ENCODE assay signal across 9 cellular contexts in genomic region chrX:130754353-130754752, GRCh38.
"Had no signal": no experiment of that assay in that cellular context is flagged by ENCODE, and none has a peak within 500 bp of the region (broad histone marks: within the 10 kb centered on the region; RNA-seq: fewer than 3 reads in every experiment).

No MANE protein-coding gene starts in this region.

- H3K4me3 Mint-ChIP-seq: HFFc6, IgD-negative memory B cell had no signal

- H3K27me3 Mint-ChIP-seq: IgD-negative memory B cell had no signal

- H3K36me3 Mint-ChIP-seq: IgD-negative memory B cell had no signal

- H3K9ac ChIP-seq: GM23248 had no signal

- DNase-seq: GM23248, GOT3, H7, HCEC 1CT, HFFc6, KG1 had no signal

- H3K9me3 Mint-ChIP-seq: HFFc6, IgD-negative memory B cell had no signal

- H3K27ac ChIP-seq: GM23248, HL-60 had no signal

- H3K4me1 Mint-ChIP-seq: IgD-negative memory B cell had no signal

- FAIRE-seq: HepG2 had no signal

- H2AFZ ChIP-seq: GM23248 had no signal

- H3K27ac Mint-ChIP-seq: HFFc6, IgD-negative memory B cell had no signal

- ATAC-seq: HepG2 had no signal

- H3K4me3 ChIP-seq: GM23248 had no signal
